Comparison of ENCODE assay signal across 23 cellular contexts in genomic region chr6:75307364-75308004, GRCh38. TPM values are rescaled to one million over a fixed set of nuclear protein-coding genes. Genes with fewer than 3 reads are reported as not detected.
DNase-seq lines count a peak whose midpoint lies in the region; ATAC-seq, FAIRE-seq and TF ChIP-seq lines count a peak whose summit lies in the region.
"Had no signal": no experiment of that assay in that cellular context is flagged by ENCODE, and none has a peak within 500 bp of the region (broad histone marks: within the 10 kb centered on the region; RNA-seq: fewer than 3 reads in every experiment).

No MANE protein-coding gene starts in this region.

- H3K4me3 ChIP-seq in SK-N-SH (ENCODE audit: low read depth in 2 of 2, low read length in 1 of 2) (no peak overlapping the region), MM.1S (ENCODE audit: low read length) (no peak overlapping the region), heart right ventricle (no peak overlapping the region)
- H3K4me3 ChIP-seq: BLaER1, GM23338 had no signal

- DNase-seq in SK-N-SH = no peak
- no peak for DNase-seq in GM12891 (ENCODE audit: insufficient read length, low spot score)
- DNase-seq in MM.1S = peak; percentile 51
- peak; percentile 18 for DNase-seq in renal cortical epithelial cell (ENCODE audit: low read depth)
- no peak for DNase-seq in heart right ventricle
- DNase-seq: Caco-2; CD4-positive, CD25-positive, alpha-beta regulatory T cell; CD8-positive, alpha-beta T cell; DMS153; EL; GDM1; H9; HFFc6 had no signal

- H2AFZ ChIP-seq in SK-N-SH (ENCODE audit: low read depth) (no peak overlapping the region), MM.1S (ENCODE audit: low read length) (no peak overlapping the region)
- H2AFZ ChIP-seq: GM23338 had no signal

- H3K9ac ChIP-seq in SK-N-SH = no peak overlapping the region
- H3K9ac ChIP-seq in MM.1S (ENCODE audit: low read length) = no peak overlapping the region
- H3K9ac ChIP-seq: BLaER1 had no signal

- FAIRE-seq in GM12891 (lab: Jason Lieb, UNC) = peak; percentile 43
- FAIRE-seq: A204.1, GM19239 had no signal

- H3K9me2 ChIP-seq in SK-N-SH (no peaks in the 10 kb centered on the region), MM.1S (replicated peaks; ENCODE audit: insufficient read depth, low read length) (no peaks in the 10 kb centered on the region)

- TF ChIP-seq CTCF in SK-N-SH (IDR thresholded peaks at IDR 0.05) = no peak
- TF ChIP-seq CTCF in MM.1S (IDR thresholded peaks at IDR 0.05; ENCODE audit: low read length) = no peak
- no peak for TF ChIP-seq CTCF in heart right ventricle (IDR thresholded peaks at IDR 0.05)

- H3K36me3 ChIP-seq in SK-N-SH (replicated peaks in 1 of 2; ENCODE audit: control insufficient read depth in 1 of 2, insufficient read depth in 2 of 2, low read length in 1 of 2) = no peaks in the 10 kb centered on the region
- H3K36me3 ChIP-seq in MM.1S (replicated peaks; ENCODE audit: insufficient read depth, low read length) = no peaks in the 10 kb centered on the region
- peaks cover 0 to 49% (median 0%) of the 10 kb centered on the region in 9 donors for H3K36me3 ChIP-seq in heart right ventricle
- H3K36me3 ChIP-seq: BLaER1 had no signal

- ATAC-seq in SK-N-SH treated with all-trans-retinoic acid at 6 μM for 48 hours (no peak), HG02678 (IDR thresholded peaks at IDR 0.05; ENCODE audit: unreplicated experiment) (no peak), heart right ventricle (no peak), HG02588 (IDR thresholded peaks at IDR 0.05; ENCODE audit: unreplicated experiment) (no peak)
- ATAC-seq: CD8-positive, alpha-beta T cell; GM23338; HCT116 had no signal

- H3K4me1 ChIP-seq in SK-N-SH (ENCODE audit: control insufficient read depth in 1 of 2, insufficient read depth in 2 of 2, low read depth in 1 of 2, low read length in 1 of 2) (no peaks in the 10 kb centered on the region), MM.1S (ENCODE audit: low read length) (peaks cover 7% of the 10 kb centered on the region; the same call in 1 of the 2 replicates), heart right ventricle (peaks cover 0 to 13% (median 8%) of the 10 kb centered on the region in 9 donors)
- H3K4me1 ChIP-seq: Caco-2 had no signal

- WGBS in SK-N-SH (ENCODE audit: low lambda C conversion rate) = 53% methylated on average over 2 of the region's 2 CpGs
- WGBS in heart right ventricle, 2 donors = 73 to 80% methylated on average over 2 of the region's 2 CpGs

- H3K9me3 ChIP-seq in SK-N-SH = no peaks in the 10 kb centered on the region
- H3K9me3 ChIP-seq in MM.1S (replicated peaks; ENCODE audit: insufficient read depth, low read length) = no peaks in the 10 kb centered on the region
- peaks cover 0 to 4% (median 0%) of the 10 kb centered on the region in 11 donors for H3K9me3 ChIP-seq in heart right ventricle
- H3K9me3 ChIP-seq: BLaER1, Caco-2 had no signal

- H3K4me2 ChIP-seq in SK-N-SH (no peak overlapping the region), MM.1S (ENCODE audit: low read depth, low read length) (no peak overlapping the region)
- H3K4me2 ChIP-seq: BLaER1, GM23338 had no signal

- H3F3A ChIP-seq in SK-N-SH (replicated peaks; ENCODE audit: insufficient read depth) (no peaks in the 10 kb centered on the region), MM.1S (ENCODE audit: insufficient read depth, low read length) (no peaks in the 10 kb centered on the region)

- H3K27ac ChIP-seq in SK-N-SH (ENCODE audit: low read depth in 2 of 2, low read length in 1 of 2) = no peak overlapping the region
- no peak overlapping the region for H3K27ac ChIP-seq in MM.1S (ENCODE audit: low read length)
- H3K27ac ChIP-seq in heart right ventricle = no peak overlapping the region
- H3K27ac ChIP-seq: 22Rv1, BLaER1, C4-2B had no signal

- no peak for TF ChIP-seq RAD21 in SK-N-SH (IDR thresholded peaks at IDR 0.05; ENCODE audit: low read length)

- TF ChIP-seq POLR2A in GM12891 (IDR thresholded peaks at IDR 0.05; ENCODE audit: low read depth, low read length) = no peak

- CTCF ChIA-PET in SK-N-SH (lab: Yijun Ruan, JAX) = interaction anchor here (0.9 to 1.6 kb wide), 3 partner anchors 10 to 219 kb away, joined by 3 to 6 read pairs (median 5); no protein-coding TSS in a partner anchor

- H3K79me2 ChIP-seq in SK-N-SH (ENCODE audit: insufficient read depth) (no peaks in the 10 kb centered on the region), MM.1S (ENCODE audit: low read length) (no peaks in the 10 kb centered on the region)

- POLR2A ChIA-PET in SK-N-SH (lab: Yijun Ruan, JAX) = no interaction called here

- intact Hi-C loops in heart right ventricle (cut with DNase I) = loop anchor here in 2 of 10 donors (5.0 to 10.0 kb wide), 2 partner anchors 35 to 197 kb away; no protein-coding TSS in a partner anchor

- no peaks in the 10 kb centered on the region for H3K27me3 ChIP-seq in SK-N-SH (ENCODE audit: insufficient read depth)
- H3K27me3 ChIP-seq in MM.1S (replicated peaks; ENCODE audit: insufficient read depth, low read length) = no peaks in the 10 kb centered on the region
- peaks cover 0 to 7% (median 0%) of the 10 kb centered on the region in 7 donors for H3K27me3 ChIP-seq in heart right ventricle
- H3K27me3 ChIP-seq: BLaER1 had no signal

- TF ChIP-seq EP300 in SK-N-SH (IDR thresholded peaks at IDR 0.05; ENCODE audit: borderline replicate concordance in 1 of 2, low read depth in 1 of 2, low read length in 1 of 2) = no peak

- no peaks in the 10 kb centered on the region for H4K20me1 ChIP-seq in SK-N-SH (ENCODE audit: insufficient read depth)
- H4K20me1 ChIP-seq in MM.1S (ENCODE audit: insufficient read depth, low read length) = no peaks in the 10 kb centered on the region
- H4K20me1 ChIP-seq: BLaER1 had no signal

TF ChIP-seq in SK-N-SH treated with all-trans-retinoic acid at 6 μM for 48 hours, 23 proteins besides CTCF, POLR2A, EP300 and RAD21:
- TF ChIP-seq OSR1 (CRISPR knock-in tag; IDR thresholded peaks at IDR 0.05) (no peak), ISL1 (CRISPR knock-in tag; IDR thresholded peaks at IDR 0.05) (peak; percentile 85), TCF4 (CRISPR knock-in tag; IDR thresholded peaks at IDR 0.05; ENCODE audit: borderline replicate concordance) (no peak), BACH2 (CRISPR knock-in tag; IDR thresholded peaks at IDR 0.05; ENCODE audit: borderline replicate concordance) (no peak), ZNF70 (CRISPR knock-in tag; IDR thresholded peaks at IDR 0.05) (no peak)

TF ChIP-seq in SK-N-SH, 30 proteins besides CTCF, POLR2A, EP300 and RAD21:
- TF ChIP-seq ZBTB33 (IDR thresholded peaks at IDR 0.05; ENCODE audit: borderline replicate concordance, low read depth) = no peak
TF ChIP-seq in SK-N-SH: peak in this region for 0.

TF ChIP-seq in GM12891, 5 proteins besides CTCF, POLR2A, EP300 and RAD21:
- TF ChIP-seq TAF1 (IDR thresholded peaks at IDR 0.05; ENCODE audit: low read depth, low read length) (no peak), PAX5 (IDR thresholded peaks at IDR 0.05; ENCODE audit: insufficient read depth, low read length, severe bottlenecking) (no peak), SPI1 (IDR thresholded peaks at IDR 0.05; ENCODE audit: low read depth, low read length) (no peak), POU2F2 (IDR thresholded peaks at IDR 0.05; ENCODE audit: low read depth, low read length) (no peak), POLR2AphosphoS5 (IDR thresholded peaks at IDR 0.05; ENCODE audit: low read depth, low read length) (no peak)

RNA-seq across cellular contexts. Expression of gene TMEM30A, which starts 22.9 kb away (rescaled TPM):
- 22.8 and 27.3 TPM in 2 replicates for polyA plus RNA-seq in SK-N-SH (2012; rRNA removed)
- 42.4 and 58.3 TPM in 2 replicates for polyA plus RNA-seq in SK-N-SH (2012; cell fraction: cytosol; rRNA removed)
- 10.3 and 19.1 TPM in 2 replicates for polyA plus RNA-seq in SK-N-SH (2012; cell fraction: nucleus; rRNA removed)
- polyA plus RNA-seq in GM12891 (2012; ENCODE audit: low read depth, missing spikeins) = 35.4 TPM
- total RNA-seq in renal cortical epithelial cell = 256 and 346 TPM in 2 replicates
- 10 to 100 TPM; 42.6 to 68.0 (median 55.9) TPM for total RNA-seq in heart right ventricle
- polyA plus RNA-seq in heart right ventricle = 10 to 100 TPM; 28.7 to 32.7 TPM

Comparison
In these comparisons a context has a peak if more than half of its experiments do, and no peak if none do; other contexts are left out.
1. DNase-seq: peak in MM.1S (single experiment) and renal cortical epithelial cell (single experiment); none in SK-N-SH (single experiment), GM12891 (single experiment) and heart right ventricle (0 of 2).